ENCODE assay signal across 11 cellular contexts in genomic region chr9:124353811-124354274, GRCh38.
DNase-seq lines count a peak whose midpoint lies in the region; ATAC-seq and TF ChIP-seq lines count a peak whose summit lies in the region.
"Had no signal": no experiment of that assay in that cellular context is flagged by ENCODE, and none has a peak within 500 bp of the region (broad histone marks: within the 10 kb centered on the region; RNA-seq: fewer than 3 reads in every experiment).

No MANE protein-coding gene starts in this region.

- H3K27ac Mint-ChIP-seq in CD4-positive, alpha-beta memory T cell: peak overlapping the region in 5 of 7 donors; percentile 17 to 55 (median 27)
- H3K27ac Mint-ChIP-seq in CD14-positive monocyte: peak overlapping the region in 2 of 7 donors; percentile 47 to 66
- no peak overlapping the region for H3K27ac Mint-ChIP-seq in CD4-positive, alpha-beta T cell

- H3K4me3 ChIP-seq in CD4-positive, alpha-beta memory T cell (ENCODE audit: low read length in 2 of 2): no peak overlapping the region
- H3K4me3 ChIP-seq in epithelial cell of esophagus (ENCODE audit: low read length) (no peak overlapping the region), neutrophil (ENCODE audit: low read depth in 1 of 2, low read length in 1 of 2) (no peak overlapping the region), left lung (no peak overlapping the region)
- H3K4me3 ChIP-seq: adrenal gland had no signal

- no peak overlapping the region for H3K4me3 Mint-ChIP-seq in CD4-positive, alpha-beta memory T cell
- no peak overlapping the region for H3K4me3 Mint-ChIP-seq in CD14-positive monocyte
- no peak overlapping the region for H3K4me3 Mint-ChIP-seq in CD4-positive, alpha-beta T cell

- POLR2A ChIA-PET in CD4-positive, alpha-beta memory T cell (lab: Charles Lee; ENCODE audit: partially characterized antibody): no interaction called here
- POLR2A ChIA-PET in CD4-positive, alpha-beta T cell (lab: Charles Lee): no interaction called here

- CTCF ChIA-PET in CD4-positive, alpha-beta memory T cell (lab: Charles Lee; ENCODE audit: partially characterized antibody): no interaction called here
- CTCF ChIA-PET in CD4-positive, alpha-beta T cell (lab: Charles Lee): no interaction called here

- peaks cover 18 to 24% (median 21%) of the 10 kb centered on the region in 4 donors for H3K4me1 Mint-ChIP-seq in CD4-positive, alpha-beta memory T cell
- H3K4me1 Mint-ChIP-seq in CD14-positive monocyte: peaks cover 27% of the 10 kb centered on the region
- peaks cover 18% of the 10 kb centered on the region for H3K4me1 Mint-ChIP-seq in CD4-positive, alpha-beta T cell (ENCODE audit: low read depth)

- H3K27me3 ChIP-seq in CD4-positive, alpha-beta memory T cell (ENCODE audit: insufficient read depth, low read length): no peaks in the 10 kb centered on the region
- H3K27me3 ChIP-seq in neutrophil (no peaks in the 10 kb centered on the region), left lung (no peaks in the 10 kb centered on the region)
- no peaks in the 10 kb centered on the region for H3K27me3 ChIP-seq in CD4-positive, alpha-beta T cell (ENCODE audit: control insufficient read depth, insufficient read depth, low read length)
- H3K27me3 ChIP-seq: adrenal gland had no signal

- H3K36me3 Mint-ChIP-seq in CD4-positive, alpha-beta memory T cell: peaks cover 39 to 82% of the 10 kb centered on the region in 2 donors
- H3K36me3 Mint-ChIP-seq in CD14-positive monocyte: peaks cover 83 to 94% of the 10 kb centered on the region in 2 donors
- peaks cover 77% of the 10 kb centered on the region for H3K36me3 Mint-ChIP-seq in CD4-positive, alpha-beta T cell (ENCODE audit: low read depth)

- no peak for ATAC-seq in left lung
- ATAC-seq in HG02970 (IDR thresholded peaks at IDR 0.05; ENCODE audit: low FRiP score, unreplicated experiment): no peak
- no peak for ATAC-seq in CD4-positive, alpha-beta T cell (ENCODE audit: poor library complexity)

- peaks cover 47% of the 10 kb centered on the region for H3K36me3 ChIP-seq in CD4-positive, alpha-beta memory T cell (ENCODE audit: insufficient read depth, low read length)
- H3K36me3 ChIP-seq in neutrophil (peaks cover 100% of the 10 kb centered on the region), left lung (peaks cover 0 to 93% of the 10 kb centered on the region in 2 donors)

- intact Hi-C loops in CD4-positive, alpha-beta memory T cell (cut with micrococcal nuclease): no loop called here
- intact Hi-C loops in CD14-positive monocyte (cut with micrococcal nuclease): no loop called here
- intact Hi-C loops in left lung (cut with DNase I): no loop called here
- intact Hi-C loops in CD4-positive, alpha-beta T cell (cut with DNase I, micrococcal nuclease): no loop called here

- no peak for DNase-seq in CD4-positive, alpha-beta memory T cell
- DNase-seq in NCI-H2227 treated with DMSO at 0.1 percent for 48 hours (lab: John Stamatoyannopoulos, UW) (peak; percentile 3), epithelial cell of esophagus (ENCODE audit: low read depth) (peak; percentile 21), CD14-positive monocyte (ENCODE audit: low spot score) (no peak), left lung (no peak)
- DNase-seq in CD4-positive, alpha-beta T cell: no peak
- DNase-seq: OCI-M1, T-helper 2 cell had no signal

- H3K9me3 Mint-ChIP-seq in CD4-positive, alpha-beta memory T cell: peaks cover 0 to 3% (median 0%) of the 10 kb centered on the region in 8 donors
- peaks cover 0 to 2% (median 0%) of the 10 kb centered on the region in 7 donors for H3K9me3 Mint-ChIP-seq in CD14-positive monocyte
- H3K9me3 Mint-ChIP-seq in CD4-positive, alpha-beta T cell: no peaks in the 10 kb centered on the region

- TF ChIP-seq CTCF in epithelial cell of esophagus (IDR thresholded peaks at IDR 0.05; ENCODE audit: insufficient read depth, low read depth, low read length, missing control alignments): no peak
- no peak for TF ChIP-seq CTCF in neutrophil (IDR thresholded peaks at IDR 0.05)
- no peak for TF ChIP-seq CTCF in CD14-positive monocyte (IDR thresholded peaks at IDR 0.05)
- no peak for TF ChIP-seq CTCF in left lung (IDR thresholded peaks at IDR 0.05)
- TF ChIP-seq CTCF in CD4-positive, alpha-beta T cell (IDR thresholded peaks at IDR 0.05): no peak

- H3K27ac ChIP-seq in CD4-positive, alpha-beta memory T cell (ENCODE audit: low read depth, low read length): no peak overlapping the region
- peak overlapping the region; percentile 56 for H3K27ac ChIP-seq in neutrophil
- H3K27ac ChIP-seq in left lung: no peak overlapping the region
- no peak overlapping the region for H3K27ac ChIP-seq in CD4-positive, alpha-beta T cell (ENCODE audit: low read depth, low read length)

- H3K4me1 ChIP-seq in CD4-positive, alpha-beta memory T cell (ENCODE audit: insufficient read depth, low read length): peaks cover 19% of the 10 kb centered on the region
- H3K4me1 ChIP-seq in neutrophil (ENCODE audit: control insufficient read depth in 1 of 2, insufficient read depth in 1 of 2, low read depth in 1 of 2, low read length in 1 of 2): peaks cover 41 to 43% of the 10 kb centered on the region in 2 experiments
- H3K4me1 ChIP-seq in left lung: peaks cover 0 to 12% of the 10 kb centered on the region in 2 donors

- no peaks in the 10 kb centered on the region for H3K27me3 Mint-ChIP-seq in CD4-positive, alpha-beta memory T cell
- H3K27me3 Mint-ChIP-seq in CD14-positive monocyte (ENCODE audit: low read depth in 3 of 3): peaks cover 0 to 1% (median 0%) of the 10 kb centered on the region in 3 donors
- H3K27me3 Mint-ChIP-seq in CD4-positive, alpha-beta T cell: no peaks in the 10 kb centered on the region

- H3K9me3 ChIP-seq in CD4-positive, alpha-beta memory T cell (ENCODE audit: control insufficient read depth in 1 of 2, low read length in 2 of 2): no peaks in the 10 kb centered on the region
- no peaks in the 10 kb centered on the region for H3K9me3 ChIP-seq in neutrophil
- no peaks in the 10 kb centered on the region for H3K9me3 ChIP-seq in left lung
- H3K9me3 ChIP-seq in CD4-positive, alpha-beta T cell (ENCODE audit: control insufficient read depth, low read length): no peaks in the 10 kb centered on the region
- H3K9me3 ChIP-seq: adrenal gland had no signal

Comparison
In these comparisons a context has a peak if more than half of its experiments do, and no peak if none do; other contexts are left out.
1. DNase-seq: peak in NCI-H2227 treated with DMSO at 0.1 percent for 48 hours (single experiment) and epithelial cell of esophagus (single experiment); none in CD4-positive, alpha-beta memory T cell (0 of 5), CD14-positive monocyte (single experiment), left lung (0 of 2) and CD4-positive, alpha-beta T cell (0 of 10).